Comparison of ENCODE assay signal across 2 cellular contexts in the genomic region with DNA sequence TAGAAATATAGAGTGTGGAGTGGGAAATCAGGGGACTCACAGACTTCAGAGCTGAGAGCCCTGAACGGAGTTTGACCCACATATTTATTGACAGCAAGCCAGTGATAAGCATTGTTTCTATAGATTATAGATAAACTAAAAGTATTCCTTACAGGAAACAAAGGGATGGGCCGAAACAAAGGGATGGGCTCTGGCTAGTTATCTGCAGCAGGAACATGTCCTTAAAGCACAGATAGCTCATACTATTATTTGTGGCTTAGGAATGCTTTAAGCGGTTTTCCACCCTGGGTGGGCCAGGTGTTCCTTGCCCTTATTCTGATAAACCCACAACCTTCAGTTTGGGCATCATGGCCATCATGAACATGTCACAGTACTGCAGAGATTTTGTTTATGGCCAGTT. TPM values are rescaled to one million over a fixed set of nuclear protein-coding genes. Genes with fewer than 3 reads are reported as not detected.
"Had no signal": no experiment of that assay in that cellular context is flagged by ENCODE, and none has a peak within 500 bp of the region (broad histone marks: within the 10 kb centered on the region; RNA-seq: fewer than 3 reads in every experiment).

No MANE protein-coding gene starts in this region.

RNA-seq across cellular contexts. Expression of gene B4GALNT2, which starts 38.1 kb away (rescaled TPM):
- total RNA-seq: G401, GM12878 had no signal
- polyA plus RNA-seq: GM12878 had no signal

RNA-seq across cellular contexts. Expression of gene GNGT2, which starts 39.7 kb away (rescaled TPM):
- total RNA-seq: G401 had no signal
